ENCODE assay signal across 24 cellular contexts in genomic region chr17:9204623-9205329, GRCh38.
DNase-seq lines count a peak whose midpoint lies in the region; ATAC-seq, FAIRE-seq and TF ChIP-seq lines count a peak whose summit lies in the region.
"Had no signal": no experiment of that assay in that cellular context is flagged by ENCODE, and none has a peak within 500 bp of the region (broad histone marks: within the 10 kb centered on the region; RNA-seq: fewer than 3 reads in every experiment).

No MANE protein-coding gene starts in this region.

- ATAC-seq in K562 = no peak
- peak; percentile 23 to 30 for ATAC-seq in stimulated activated naive B cell treated with anti-CD40 and anti-IgM and Interleukin-4, amounts not matched to agents 10 μg/mL and 1 μg/mL and 100 μg/mL, for 72 hours (replicated peaks)
- ATAC-seq: left ventricle myocardium superior, SK-N-SH treated with all-trans-retinoic acid at 6 μM for 48 hours had no signal

- DNase-seq in GM12891 (ENCODE audit: insufficient read length, low spot score) = no peak
- peak; percentile 40 for DNase-seq in NOMO-1 treated with DMSO at 0.1 percent for 48 hours (lab: John Stamatoyannopoulos, UW; ENCODE audit: unreplicated experiment)
- DNase-seq in K562 (ENCODE audit: extremely low read depth in 1 of 4, low spot score in 3 of 4) = no peak
- no peak for DNase-seq in stimulated activated naive B cell treated with anti-CD40 and anti-IgM and Interleukin-4, amounts not matched to agents 10 μg/mL and 1 μg/mL and 100 μg/mL, for 72 hours
- DNase-seq in foreskin melanocyte = no peak
- no peak for DNase-seq in stimulated activated naive CD4-positive, alpha-beta T cell treated with Interleukin-2 at 50 U/mL for 16 hours (lab: John Stamatoyannopoulos, UW)
- DNase-seq in inferior parietal cortex (ENCODE audit: extremely low spot score) = no peak
- DNase-seq: activated CD4-positive, alpha-beta T cell treated with anti-CD3 and anti-CD28 coated beads for 1 hour; activated naive CD4-positive, alpha-beta T cell treated with anti-CD3 and anti-CD28 coated beads, Interleukin-2, amount 50 U/mL, for 16 hours; activated T-cell treated with anti-CD3 and anti-CD28 coated beads, Interleukin-2, amount 50 U/mL, for 48 hours; Caco-2; dorsolateral prefrontal cortex; left ventricle myocardium superior; mucosa of descending colon; NCI-H1105 treated with DMSO at 0.1 percent for 48 hours; NCI-H2081 treated with DMSO at 0.1 percent for 48 hours; NCI-H446; RPMI8226; stimulated activated CD4-positive, alpha-beta T cell treated with anti-CD3 and anti-CD28 coated beads, Interleukin-1b, Interleukin-23, amount 100 ng/mL, for 48 hours had no signal

- FAIRE-seq in GM12891 (lab: Jason Lieb, UNC) (no peak), K562 (lab: Jason Lieb, UNC) (no peak)
- FAIRE-seq: H1 had no signal

- H3K79me2 ChIP-seq in K562 (ENCODE audit: control insufficient read depth, insufficient read depth, low read length) = no peaks in the 10 kb centered on the region

- peaks cover 44 to 53% of the 10 kb centered on the region in 2 donors for H3K4me1 Mint-ChIP-seq in stimulated activated naive B cell treated with anti-CD40 and anti-IgM and Interleukin-4, amounts not matched to agents 10 μg/mL and 1 μg/mL and 100 μg/mL, for 72 hours

- no peak overlapping the region for H3K9ac ChIP-seq in K562 (ENCODE audit: insufficient read depth in 1 of 2, low read depth in 2 of 2, low read length in 2 of 2)

- no peaks in the 10 kb centered on the region for H3K9me3 ChIP-seq in K562 (replicated peaks; ENCODE audit: control insufficient read depth, insufficient read depth, low read depth, low read length)
- H3K9me3 ChIP-seq: Caco-2, mucosa of descending colon had no signal

- peaks cover 0 to 5% of the 10 kb centered on the region in 2 donors for H3K9me3 Mint-ChIP-seq in stimulated activated naive B cell treated with anti-CD40 and anti-IgM and Interleukin-4, amounts not matched to agents 10 μg/mL and 1 μg/mL and 100 μg/mL, for 72 hours
- H3K9me3 Mint-ChIP-seq: neural crest cell had no signal

- intact Hi-C loops in K562 (cut with micrococcal nuclease) = no loop called here

- no peak overlapping the region for H3K4me3 ChIP-seq in K562
- H3K4me3 ChIP-seq: cardiac muscle cell, dorsolateral prefrontal cortex, mucosa of descending colon, skin epidermis had no signal

- in situ Hi-C loops in K562 (cut with MboI) = no loop called here

- peaks cover 0 to 3% of the 10 kb centered on the region in 2 donors for H3K36me3 Mint-ChIP-seq in stimulated activated naive B cell treated with anti-CD40 and anti-IgM and Interleukin-4, amounts not matched to agents 10 μg/mL and 1 μg/mL and 100 μg/mL, for 72 hours

- H3K27ac ChIP-seq in K562 (ENCODE audit: extremely low read depth, low read depth, low read length) = no peak overlapping the region
- H3K27ac ChIP-seq: cardiac muscle cell, dorsolateral prefrontal cortex had no signal

- 3% methylated on average over 6 of the region's 6 CpGs for WGBS in K562 (ENCODE audit: insufficient coverage, low coverage, missing lambda C conversion rate)

- no peaks in the 10 kb centered on the region for H3K4me1 ChIP-seq in K562 (replicated peaks in 1 of 2; ENCODE audit: control insufficient read depth in 2 of 2, insufficient read depth in 2 of 2, low read length in 2 of 2)

- no peak for TF ChIP-seq EP300 in K562 (IDR thresholded peaks at IDR 0.05; ENCODE audit: low read length)

- POLR2A ChIA-PET in K562 (lab: Yijun Ruan, JAX) = no interaction called here

- H3K27ac Mint-ChIP-seq in stimulated activated naive B cell treated with anti-CD40 and anti-IgM and Interleukin-4, amounts not matched to agents 10 μg/mL and 1 μg/mL and 100 μg/mL, for 72 hours = peak overlapping the region; percentile 66

- CTCF ChIA-PET in K562 (lab: Yijun Ruan, JAX; ENCODE audit: low intra/inter-chr PET ratio) = no interaction called here

- no peaks in the 10 kb centered on the region for H3K9me1 ChIP-seq in K562 (ENCODE audit: control insufficient read depth, insufficient read depth, low read length)

- H4K20me1 ChIP-seq in K562 (replicated peaks; ENCODE audit: control insufficient read depth, insufficient read depth, low read length) = no peaks in the 10 kb centered on the region

- H3K27me3 Mint-ChIP-seq in stimulated activated naive B cell treated with anti-CD40 and anti-IgM and Interleukin-4, amounts not matched to agents 10 μg/mL and 1 μg/mL and 100 μg/mL, for 72 hours = no peaks in the 10 kb centered on the region

- TF ChIP-seq POLR2A in GM12891 (IDR thresholded peaks at IDR 0.05; ENCODE audit: low read depth, low read length) = no peak
- TF ChIP-seq POLR2A in K562 (conservative IDR thresholded peaks at IDR 0.05) = no peak

- H3K36me3 ChIP-seq in K562 (ENCODE audit: control insufficient read depth, insufficient read depth, low read length) = no peaks in the 10 kb centered on the region
- H3K36me3 ChIP-seq: cardiac muscle cell had no signal

- no peak for TF ChIP-seq RAD21 in K562 (CRISPR knock-in tag; conservative IDR thresholded peaks at IDR 0.05 in 1 of 2, IDR thresholded peaks at IDR 0.05 in 1 of 2)

- TF ChIP-seq CTCF in K562 (IDR thresholded peaks at IDR 0.05 in 2 of 3, conservative IDR thresholded peaks at IDR 0.05 in 1 of 3; ENCODE audit: insufficient read depth in 2 of 3, low read depth in 1 of 3, low read length in 3 of 3) = no peak

- H2AFZ ChIP-seq in K562 (ENCODE audit: low read depth, low read length) = no peak overlapping the region

- H3K27me3 ChIP-seq in K562 (ENCODE audit: control insufficient read depth in 2 of 2, insufficient read depth in 2 of 2, low read length in 2 of 2) = peaks cover 2 to 17% of the 10 kb centered on the region in 2 experiments; a peak in 2 of 5 replicates

- peak overlapping the region; percentile 14 to 41 for H3K4me3 Mint-ChIP-seq in stimulated activated naive B cell treated with anti-CD40 and anti-IgM and Interleukin-4, amounts not matched to agents 10 μg/mL and 1 μg/mL and 100 μg/mL, for 72 hours
- H3K4me3 Mint-ChIP-seq: neural crest cell had no signal

- no TSS peak for BruUV-seq in K562 (replicated peaks; lab: Mats Ljungman, UMichigan)

- no peak overlapping the region for H3K4me2 ChIP-seq in K562 (ENCODE audit: insufficient read depth, low read length)

TF ChIP-seq in GM12891, 5 proteins besides CTCF, POLR2A, EP300 and RAD21:
- peak; percentile 58; the same call in 1 of the 2 replicates for TF ChIP-seq SPI1 (IDR thresholded peaks at IDR 0.05; ENCODE audit: low read depth, low read length)
- no peak for TF ChIP-seq PAX5 (IDR thresholded peaks at IDR 0.05; ENCODE audit: insufficient read depth, low read length, severe bottlenecking)
TF ChIP-seq in GM12891: peak in this region for 1.

TF ChIP-seq in K562, 482 proteins besides CTCF, POLR2A, EP300 and RAD21 (continues in another document):
- TF ChIP-seq GABPB1 (CRISPR knock-in tag; IDR thresholded peaks at IDR 0.05) (no peak), KDM4B (IDR thresholded peaks at IDR 0.05; ENCODE audit: borderline replicate concordance in 2 of 2, low read depth in 1 of 2) (no peak), KAT8 (IDR thresholded peaks at IDR 0.05; ENCODE audit: low read depth) (no peak), ZKSCAN8 (CRISPR knock-in tag; IDR thresholded peaks at IDR 0.05) (no peak), ETV6 (IDR thresholded peaks at IDR 0.05; ENCODE audit: borderline replicate concordance in 1 of 2, low read depth in 2 of 2, low read length in 1 of 2) (no peak), ETV6 (CRISPR knock-in tag; IDR thresholded peaks at IDR 0.05; ENCODE audit: borderline replicate concordance) (no peak), MED1 (CRISPR knock-in tag; IDR thresholded peaks at IDR 0.05; ENCODE audit: borderline replicate concordance) (no peak), MEIS2 (IDR thresholded peaks at IDR 0.05; ENCODE audit: partially characterized antibody) (no peak), NFIX (CRISPR knock-in tag; IDR thresholded peaks at IDR 0.05; ENCODE audit: low read depth) (no peak), NFRKB (IDR thresholded peaks at IDR 0.05; ENCODE audit: low read depth) (no peak)
- TF ChIP-seq, protein P1, sequence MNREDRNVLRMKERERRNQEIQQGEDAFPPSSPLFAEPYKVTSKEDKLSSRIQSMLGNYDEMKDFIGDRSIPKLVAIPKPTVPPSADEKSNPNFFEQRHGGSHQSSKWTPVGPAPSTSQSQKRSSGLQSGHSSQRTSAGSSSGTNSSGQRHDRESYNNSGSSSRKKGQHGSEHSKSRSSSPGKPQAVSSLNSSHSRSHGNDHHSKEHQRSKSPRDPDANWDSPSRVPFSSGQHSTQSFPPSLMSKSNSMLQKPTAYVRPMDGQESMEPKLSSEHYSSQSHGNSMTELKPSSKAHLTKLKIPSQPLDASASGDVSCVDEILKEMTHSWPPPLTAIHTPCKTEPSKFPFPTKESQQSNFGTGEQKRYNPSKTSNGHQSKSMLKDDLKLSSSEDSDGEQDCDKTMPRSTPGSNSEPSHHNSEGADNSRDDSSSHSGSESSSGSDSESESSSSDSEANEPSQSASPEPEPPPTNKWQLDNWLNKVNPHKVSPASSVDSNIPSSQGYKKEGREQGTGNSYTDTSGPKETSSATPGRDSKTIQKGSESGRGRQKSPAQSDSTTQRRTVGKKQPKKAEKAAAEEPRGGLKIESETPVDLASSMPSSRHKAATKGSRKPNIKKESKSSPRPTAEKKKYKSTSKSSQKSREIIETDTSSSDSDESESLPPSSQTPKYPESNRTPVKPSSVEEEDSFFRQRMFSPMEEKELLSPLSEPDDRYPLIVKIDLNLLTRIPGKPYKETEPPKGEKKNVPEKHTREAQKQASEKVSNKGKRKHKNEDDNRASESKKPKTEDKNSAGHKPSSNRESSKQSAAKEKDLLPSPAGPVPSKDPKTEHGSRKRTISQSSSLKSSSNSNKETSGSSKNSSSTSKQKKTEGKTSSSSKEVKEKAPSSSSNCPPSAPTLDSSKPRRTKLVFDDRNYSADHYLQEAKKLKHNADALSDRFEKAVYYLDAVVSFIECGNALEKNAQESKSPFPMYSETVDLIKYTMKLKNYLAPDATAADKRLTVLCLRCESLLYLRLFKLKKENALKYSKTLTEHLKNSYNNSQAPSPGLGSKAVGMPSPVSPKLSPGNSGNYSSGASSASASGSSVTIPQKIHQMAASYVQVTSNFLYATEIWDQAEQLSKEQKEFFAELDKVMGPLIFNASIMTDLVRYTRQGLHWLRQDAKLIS (CRISPR knock-in tag; IDR thresholded peaks at IDR 0.05) = no peak
